15 cellular contexts compared by ENCODE assay signal in genomic region chr6:157525292-157525889, GRCh38.
DNase-seq lines count a peak whose midpoint lies in the region.
"Had no signal": no experiment of that assay in that cellular context is flagged by ENCODE, and none has a peak within 500 bp of the region (broad histone marks: within the 10 kb centered on the region; RNA-seq: fewer than 3 reads in every experiment).

No MANE protein-coding gene starts in this region.

- 0 out of 2 replicates have a peak overlapping the region, but pooled peaks have one; percentile 8 for H3K4me2 ChIP-seq in BLaER1

- peaks cover 14% of the 10 kb centered on the region for H3K9me3 ChIP-seq in BLaER1

- no peak overlapping the region for H3K4me3 ChIP-seq in BLaER1

- no peaks in the 10 kb centered on the region for H4K20me1 ChIP-seq in BLaER1

- no peaks in the 10 kb centered on the region for H3K27me3 ChIP-seq in BLaER1

- no peaks in the 10 kb centered on the region for H3K36me3 ChIP-seq in BLaER1

- DNase-seq in NCI-H2171 treated with DMSO at 0.1 percent for 48 hours (lab: John Stamatoyannopoulos, UW), result peak; percentile 57
- no peak for DNase-seq in NCI-H2171 (lab: John Stamatoyannopoulos, UW)
- DNase-seq in left kidney (ENCODE audit: low read depth, low spot score), result peak; percentile 44
- peak; percentile 65 for DNase-seq in mesenteric fat pad (ENCODE audit: low spot score)
- no peak for DNase-seq in activated CD8-positive, alpha-beta memory T cell treated with anti-CD3 and anti-CD28 coated beads for 24 hours
- DNase-seq in DMS 273 (lab: John Stamatoyannopoulos, UW; ENCODE audit: unreplicated experiment), result no peak
- no peak for DNase-seq in DMS53 (lab: John Stamatoyannopoulos, UW)
- DNase-seq: Calu3; CD4-positive, alpha-beta T cell; DMS79 treated with DMSO at 0.1 percent for 48 hours; EL; GOT3; H9 had no signal

- H3K9ac ChIP-seq in BLaER1, result no peak overlapping the region

- H3K27ac ChIP-seq in BLaER1, result no peak overlapping the region
- H3K27ac ChIP-seq: 22Rv1 had no signal

- peaks cover 62% of the 10 kb centered on the region for H3K4me1 ChIP-seq in BLaER1

Comparison
In these comparisons a context has a peak if more than half of its experiments do, and no peak if none do; other contexts are left out.
1. DNase-seq: peak in NCI-H2171 treated with DMSO at 0.1 percent for 48 hours (single experiment), left kidney (single experiment) and mesenteric fat pad (single experiment); none in NCI-H2171 (single experiment), activated CD8-positive, alpha-beta memory T cell treated with anti-CD3 and anti-CD28 coated beads for 24 hours (single experiment), DMS 273 (single experiment) and DMS53 (single experiment).